1 cellular context compared by ENCODE assay signal in the genomic region with DNA sequence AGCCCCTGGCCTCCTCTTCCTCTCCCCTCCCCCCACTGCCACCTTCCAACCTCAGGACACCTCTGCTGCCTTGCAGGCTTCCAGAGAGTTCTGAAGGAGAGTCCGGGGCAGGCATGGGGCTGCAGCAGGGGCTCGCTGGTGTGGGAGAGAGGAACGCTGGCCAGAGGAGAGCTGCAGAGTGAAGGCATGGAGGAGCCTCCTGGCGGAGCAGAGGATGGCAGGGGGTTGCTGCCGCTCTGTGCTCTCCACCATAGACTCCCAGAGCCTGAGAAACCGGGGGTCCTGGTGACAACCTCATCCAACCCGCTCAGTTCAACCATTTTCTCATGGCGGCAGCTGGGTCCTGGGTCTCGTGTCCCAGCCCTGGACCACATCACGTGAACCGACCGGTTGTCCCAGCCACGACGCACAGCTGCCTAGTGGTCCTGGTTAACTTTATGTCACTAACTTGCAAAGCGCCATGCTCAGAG.
TF ChIP-seq lines count a peak whose summit lies in the region.

No MANE protein-coding gene starts in this region.

TF ChIP-seq in SK-N-SH treated with all-trans-retinoic acid at 6 μM for 48 hours, 23 proteins besides CTCF, POLR2A, EP300 and RAD21 (continued from another document):
- TF ChIP-seq, protein P1, sequence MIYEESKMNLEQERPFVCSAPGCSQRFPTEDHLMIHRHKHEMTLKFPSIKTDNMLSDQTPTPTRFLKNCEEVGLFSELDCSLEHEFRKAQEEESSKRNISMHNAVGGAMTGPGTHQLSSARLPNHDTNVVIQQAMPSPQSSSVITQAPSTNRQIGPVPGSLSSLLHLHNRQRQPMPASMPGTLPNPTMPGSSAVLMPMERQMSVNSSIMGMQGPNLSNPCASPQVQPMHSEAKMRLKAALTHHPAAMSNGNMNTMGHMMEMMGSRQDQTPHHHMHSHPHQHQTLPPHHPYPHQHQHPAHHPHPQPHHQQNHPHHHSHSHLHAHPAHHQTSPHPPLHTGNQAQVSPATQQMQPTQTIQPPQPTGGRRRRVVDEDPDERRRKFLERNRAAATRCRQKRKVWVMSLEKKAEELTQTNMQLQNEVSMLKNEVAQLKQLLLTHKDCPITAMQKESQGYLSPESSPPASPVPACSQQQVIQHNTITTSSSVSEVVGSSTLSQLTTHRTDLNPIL (CRISPR knock-in tag; IDR thresholded peaks at IDR 0.05; ENCODE audit: low read depth) = no peak
